ENCODE assay signal across 12 cellular contexts in genomic region chr19:41194157-41194552, GRCh38. TPM values are rescaled to one million over a fixed set of nuclear protein-coding genes. Genes with fewer than 3 reads are reported as not detected.
DNase-seq lines count a peak whose midpoint lies in the region; ATAC-seq and TF ChIP-seq lines count a peak whose summit lies in the region.
"Had no signal": no experiment of that assay in that cellular context is flagged by ENCODE, and none has a peak within 500 bp of the region (broad histone marks: within the 10 kb centered on the region; RNA-seq: fewer than 3 reads in every experiment).

No MANE protein-coding gene starts in this region.

- H3K9ac ChIP-seq in duodenal mucosa (ENCODE audit: low read depth in 1 of 2, low read length in 2 of 2) = peak overlapping the region; percentile 70 to 76
- H3K9ac ChIP-seq in mucosa of rectum (ENCODE audit: low read depth in 1 of 2, low read length in 2 of 2) = peak overlapping the region in 1 of 2 donors; percentile 93

- in situ Hi-C loops in GM13977 (cut with MboI; ENCODE audit: low pct_unique_long_range_greater_than_20kb, low sequenced_read_pairs, unreplicated experiment) = no loop called here

- POLR2A ChIA-PET in CD8-positive, alpha-beta T cell (lab: Charles Lee) = no interaction called here

- no peaks in the 10 kb centered on the region for H3K27me3 ChIP-seq in duodenal mucosa (ENCODE audit: control insufficient read depth in 1 of 2, insufficient read depth in 2 of 2, low read length in 2 of 2)
- H3K27me3 ChIP-seq in mucosa of rectum (ENCODE audit: control insufficient read depth in 2 of 2, insufficient read depth in 2 of 2, low read length in 2 of 2) = peaks cover 0 to 6% of the 10 kb centered on the region in 2 donors
- H3K27me3 ChIP-seq in CD8-positive, alpha-beta T cell (ENCODE audit: insufficient read depth, low read length) = peaks cover 7% of the 10 kb centered on the region

- H3K4me3 ChIP-seq in duodenal mucosa (ENCODE audit: low read depth in 1 of 2, low read length in 2 of 2) (peak overlapping the region; percentile 76 to 82), mucosa of rectum (ENCODE audit: low read length in 2 of 2) (peak overlapping the region; percentile 71 to 75)
- H3K4me3 ChIP-seq in CD8-positive, alpha-beta T cell (ENCODE audit: low read depth, low read length) = no peak overlapping the region

- H3K36me3 ChIP-seq in duodenal mucosa (ENCODE audit: control insufficient read depth in 1 of 2, insufficient read depth in 2 of 2, low read length in 2 of 2) (peaks cover 4 to 12% of the 10 kb centered on the region in 2 donors), mucosa of rectum (ENCODE audit: control insufficient read depth in 2 of 2, insufficient read depth in 2 of 2, low read length in 2 of 2) (peaks cover 4 to 8% of the 10 kb centered on the region in 2 donors)
- no peaks in the 10 kb centered on the region for H3K36me3 ChIP-seq in CD8-positive, alpha-beta T cell (ENCODE audit: insufficient read depth, low read length)

- peaks cover 50% of the 10 kb centered on the region for H3K27me3 Mint-ChIP-seq in CD8-positive, alpha-beta T cell (ENCODE audit: low read depth)

- no peak overlapping the region for H3K4me3 Mint-ChIP-seq in CD8-positive, alpha-beta T cell

- peaks cover 13% of the 10 kb centered on the region for H3K4me1 Mint-ChIP-seq in CD8-positive, alpha-beta T cell (ENCODE audit: low read depth)

- H3K27ac Mint-ChIP-seq in CD8-positive, alpha-beta T cell = no peak overlapping the region

- no peaks in the 10 kb centered on the region for H3K9me3 Mint-ChIP-seq in CD8-positive, alpha-beta T cell

- no peak overlapping the region for H3K27ac ChIP-seq in duodenal mucosa (ENCODE audit: low read depth, low read length)
- no peak overlapping the region for H3K27ac ChIP-seq in mucosa of rectum (ENCODE audit: low read depth in 2 of 2, low read length in 2 of 2)
- H3K27ac ChIP-seq in CD8-positive, alpha-beta T cell (ENCODE audit: low read depth, low read length) = no peak overlapping the region

- H3K36me3 Mint-ChIP-seq in CD8-positive, alpha-beta T cell = no peaks in the 10 kb centered on the region

- ATAC-seq in CD8-positive, alpha-beta T cell = no peak

- H3K4me1 ChIP-seq in duodenal mucosa (ENCODE audit: control insufficient read depth in 1 of 2, insufficient read depth in 2 of 2, low read length in 2 of 2) = peaks cover 19 to 27% of the 10 kb centered on the region in 2 donors
- peaks cover 13 to 25% of the 10 kb centered on the region in 2 donors for H3K4me1 ChIP-seq in mucosa of rectum (ENCODE audit: control insufficient read depth in 2 of 2, insufficient read depth in 2 of 2, low read length in 2 of 2)
- H3K4me1 ChIP-seq in CD8-positive, alpha-beta T cell (ENCODE audit: insufficient read depth, low read length) = peaks cover 14% of the 10 kb centered on the region

- CTCF ChIA-PET in CD8-positive, alpha-beta T cell (lab: Charles Lee) = interaction anchor here (1.2 kb wide), 2 partner anchors 10 kb away, joined by 3 read pairs; no protein-coding TSS in a partner anchor

- TF ChIP-seq CTCF in GM13977 (IDR thresholded peaks at IDR 0.05; ENCODE audit: extremely low read depth, insufficient read depth, missing control alignments) = no peak
- no peak for TF ChIP-seq CTCF in CD8-positive, alpha-beta T cell (IDR thresholded peaks at IDR 0.05)

- H3K9me3 ChIP-seq in duodenal mucosa (ENCODE audit: control insufficient read depth in 1 of 2, low read length in 2 of 2) = no peaks in the 10 kb centered on the region
- H3K9me3 ChIP-seq in mucosa of rectum (ENCODE audit: control insufficient read depth in 2 of 2, low read length in 2 of 2) = no peaks in the 10 kb centered on the region
- no peaks in the 10 kb centered on the region for H3K9me3 ChIP-seq in CD8-positive, alpha-beta T cell (ENCODE audit: low read length)

- DNase-seq in GM13977 (ENCODE audit: low spot score) (peak; percentile 26), MV-4-11 (lab: John Stamatoyannopoulos, UW) (peak; percentile 82), hippocampal formation (lab: John Stamatoyannopoulos, UW) (no peak), SW480 (ENCODE audit: low spot score) (no peak), NCI-H1417 treated with DMSO at 0.1 percent for 48 hours (lab: John Stamatoyannopoulos, UW) (no peak)
- no peak for DNase-seq in CD8-positive, alpha-beta T cell
- DNase-seq: activated CD8-positive, alpha-beta memory T cell treated with anti-CD3 and anti-CD28 coated beads, Interleukin-2, amount 50 U/mL, for 48 hours; anterior cingulate cortex; NCI-H2081 had no signal

- intact Hi-C loops in CD8-positive, alpha-beta T cell (cut with DNase I, micrococcal nuclease) = no loop called here

RNA-seq across cellular contexts. Expression of gene CYP2S1, which starts 1.1 kb away (rescaled TPM):
- total RNA-seq in CD8-positive, alpha-beta T cell = under 1 TPM; 0.39 to 0.41 TPM
- total RNA-seq: OCI-LY7 had no signal

RNA-seq across cellular contexts. Expression of gene AXL, which starts 24.9 kb away (rescaled TPM):
- total RNA-seq in CD8-positive, alpha-beta T cell = under 1 TPM in 1 of 2 experiments, not detected in 1; 0.22 TPM
- total RNA-seq: OCI-LY7 had no signal

Comparison
In these comparisons a context has a peak if more than half of its experiments do, and no peak if none do; other contexts are left out.
1. DNase-seq: peak in GM13977 (single experiment) and MV-4-11 (single experiment); none in CD8-positive, alpha-beta T cell (0 of 7), hippocampal formation (0 of 2), SW480 (single experiment) and NCI-H1417 treated with DMSO at 0.1 percent for 48 hours (single experiment).